Comparison of ENCODE assay signal across 16 cellular contexts in the genomic region with DNA sequence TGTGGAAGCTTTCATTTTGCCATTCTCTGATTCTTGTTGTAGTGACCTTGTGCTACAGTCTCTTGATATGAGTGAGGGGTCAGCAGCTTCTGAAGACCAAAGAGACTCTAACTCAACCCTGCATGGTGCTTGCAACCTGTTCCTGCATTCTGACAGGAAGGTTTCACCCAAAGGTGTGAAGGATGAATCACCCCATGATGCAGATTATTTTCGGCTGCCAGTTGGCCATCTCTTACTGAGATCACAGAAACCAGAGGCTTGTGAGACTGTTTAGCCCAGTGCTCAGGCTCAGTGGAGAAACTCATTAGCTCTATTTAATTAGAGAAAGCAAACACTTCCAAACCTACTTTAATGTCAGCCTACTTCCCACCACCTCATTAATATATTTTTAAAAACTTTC. TPM values are rescaled to one million over a fixed set of nuclear protein-coding genes. Genes with fewer than 3 reads are reported as not detected.
DNase-seq lines count a peak whose midpoint lies in the region; ATAC-seq and TF ChIP-seq lines count a peak whose summit lies in the region.
"Had no signal": no experiment of that assay in that cellular context is flagged by ENCODE, and none has a peak within 500 bp of the region (broad histone marks: within the 10 kb centered on the region; RNA-seq: fewer than 3 reads in every experiment).

No MANE protein-coding gene starts in this region.

- ATAC-seq in activated T-helper 17 cell treated with anti-CD3 and anti-CD28 coated beads, Interleukin-2, amount 50 U/mL, for 72 hours (replicated peaks): peak; percentile 93
- ATAC-seq in upper lobe of right lung: no peak

- H3K4me3 ChIP-seq in upper lobe of right lung: no peak overlapping the region
- H3K4me3 ChIP-seq: BLaER1 treated with 17β-estradiol and CSF1 and Interleukin-3, amounts not matched to agents 10 nM and 100 nM; sigmoid colon had no signal

- H3K4me3 Mint-ChIP-seq in activated T-helper 17 cell treated with anti-CD3 and anti-CD28 coated beads, Interleukin-2, amount 50 U/mL, for 72 hours: no peak overlapping the region
- H3K4me3 Mint-ChIP-seq in immature natural killer cell: peak overlapping the region in 2 of 5 donors; percentile 38 to 62

- H3K27ac Mint-ChIP-seq in activated T-helper 17 cell treated with anti-CD3 and anti-CD28 coated beads, Interleukin-2, amount 50 U/mL, for 72 hours: no peak overlapping the region
- peak overlapping the region in 3 of 6 donors; percentile 60 to 91 (median 72) for H3K27ac Mint-ChIP-seq in immature natural killer cell

- H3K36me3 ChIP-seq in upper lobe of right lung: peaks cover 4% of the 10 kb centered on the region
- H3K36me3 ChIP-seq: BLaER1 treated with 17β-estradiol and CSF1 and Interleukin-3, amounts not matched to agents 10 nM and 100 nM; sigmoid colon; WERI-Rb-1 had no signal

- no peaks in the 10 kb centered on the region for H3K9me3 ChIP-seq in upper lobe of right lung
- H3K9me3 ChIP-seq: BLaER1 treated with 17β-estradiol and CSF1 and Interleukin-3, amounts not matched to agents 10 nM and 100 nM; sigmoid colon had no signal

- no peaks in the 10 kb centered on the region for H3K36me3 Mint-ChIP-seq in activated T-helper 17 cell treated with anti-CD3 and anti-CD28 coated beads, Interleukin-2, amount 50 U/mL, for 72 hours (ENCODE audit: low read depth)
- H3K36me3 Mint-ChIP-seq in immature natural killer cell: no peaks in the 10 kb centered on the region

- intact Hi-C loops in upper lobe of right lung (cut with DNase I): loop anchor here (10.0 kb wide), 1 partner anchor 188 kb away; no protein-coding TSS in a partner anchor

- H3K27ac ChIP-seq in upper lobe of right lung: no peak overlapping the region
- H3K27ac ChIP-seq: 22Rv1; BLaER1 treated with 17β-estradiol and CSF1 and Interleukin-3, amounts not matched to agents 10 nM and 100 nM; sigmoid colon; WERI-Rb-1 had no signal

- TF ChIP-seq CTCF in upper lobe of right lung (IDR thresholded peaks at IDR 0.05): no peak

- H3K9me3 Mint-ChIP-seq in activated T-helper 17 cell treated with anti-CD3 and anti-CD28 coated beads, Interleukin-2, amount 50 U/mL, for 72 hours: no peaks in the 10 kb centered on the region
- no peaks in the 10 kb centered on the region for H3K9me3 Mint-ChIP-seq in immature natural killer cell

- peaks cover 5% of the 10 kb centered on the region for H3K27me3 Mint-ChIP-seq in activated T-helper 17 cell treated with anti-CD3 and anti-CD28 coated beads, Interleukin-2, amount 50 U/mL, for 72 hours
- peaks cover 0 to 4% (median 3%) of the 10 kb centered on the region in 3 donors for H3K27me3 Mint-ChIP-seq in immature natural killer cell (ENCODE audit: low read depth in 3 of 3)

- no peaks in the 10 kb centered on the region for H3K27me3 ChIP-seq in upper lobe of right lung
- H3K27me3 ChIP-seq: BLaER1 treated with 17β-estradiol and CSF1 and Interleukin-3, amounts not matched to agents 10 nM and 100 nM; sigmoid colon had no signal

- peak; percentile 16 for DNase-seq in DMS79 treated with DMSO at 0.1 percent for 48 hours (lab: John Stamatoyannopoulos, UW)
- DNase-seq in DMS79 (lab: John Stamatoyannopoulos, UW): no peak
- DNase-seq in ELR (ENCODE audit: low read depth): peak; percentile 13
- peak; percentile 17 to 63 (median 32) for DNase-seq in immature natural killer cell
- no peak for DNase-seq in RPMI8226
- no peak for DNase-seq in upper lobe of right lung
- DNase-seq in NCI-H526 (lab: John Stamatoyannopoulos, UW): no peak
- DNase-seq: caudate nucleus, MM.1S, NCI-H2029 treated with DMSO at 0.1 percent for 48 hours, NCI-H524 treated with DMSO at 0.1 percent for 48 hours, sigmoid colon, WERI-Rb-1 had no signal

- H3K4me1 Mint-ChIP-seq in activated T-helper 17 cell treated with anti-CD3 and anti-CD28 coated beads, Interleukin-2, amount 50 U/mL, for 72 hours: peaks cover 12% of the 10 kb centered on the region
- peaks cover 22 to 24% of the 10 kb centered on the region in 2 donors for H3K4me1 Mint-ChIP-seq in immature natural killer cell

- peaks cover 11% of the 10 kb centered on the region for H3K4me1 ChIP-seq in upper lobe of right lung

RNA-seq across cellular contexts. Expression of gene TPRG1, which starts 29.2 kb away (rescaled TPM):
- total RNA-seq in activated T-helper 17 cell treated with anti-CD3 and anti-CD28 coated beads, Interleukin-2, amount 50 U/mL, for 72 hours: 10 to 100 TPM in 1 of 2 donors, 1 to 10 TPM in 1; 6.0 to 14.7 TPM
- polyA plus RNA-seq in immature natural killer cell: 1 to 10 TPM in 1 of 3 donors, under 1 TPM in 1, not detected in 1; 0.38 to 6.0 TPM
- 22.3 TPM for total RNA-seq in upper lobe of right lung

Comparison
In these comparisons a context has a peak if more than half of its experiments do, and no peak if none do; other contexts are left out.
1. DNase-seq: peak in DMS79 treated with DMSO at 0.1 percent for 48 hours (single experiment), ELR (single experiment) and immature natural killer cell (3 of 3); none in DMS79 (single experiment), RPMI8226 (single experiment), upper lobe of right lung (single experiment) and NCI-H526 (0 of 2).